ENCODE assay signal across 14 cellular contexts in genomic region chr12:30197392-30198047, GRCh38.
DNase-seq lines count a peak whose midpoint lies in the region; ATAC-seq, FAIRE-seq and TF ChIP-seq lines count a peak whose summit lies in the region.
"Had no signal": no experiment of that assay in that cellular context is flagged by ENCODE, and none has a peak within 500 bp of the region (broad histone marks: within the 10 kb centered on the region; RNA-seq: fewer than 3 reads in every experiment).

No MANE protein-coding gene starts in this region.

- no peak overlapping the region for H2AFZ ChIP-seq in mesenchymal stem cell (ENCODE audit: low read depth, low read length)

- DNase-seq in ELR (ENCODE audit: low read depth) = peak; percentile 1
- peak; percentile 58 for DNase-seq in astrocyte of the hippocampus (ENCODE audit: low read depth, low spot score)
- peak; percentile 80 for DNase-seq in mesenchymal stem cell
- no peak for DNase-seq in pancreas
- DNase-seq in urothelium cell line (ENCODE audit: low spot score) = no peak
- DNase-seq: activated CD4-positive, alpha-beta T cell treated with anti-CD3 and anti-CD28 coated beads, Interleukin-2, amount 10 ng/mL, durations not matched to agents 24 days and 14 days; gastrocnemius medialis; NCI-H1105 treated with DMSO at 0.1 percent for 48 hours; stimulated activated CD8-positive, alpha-beta memory T cell treated with anti-CD3 and anti-CD28 coated beads, Interleukin-4, amount 100 ng/mL, for 48 hours; T-cell had no signal

- peak; percentile 61 for ATAC-seq in HG02852 (IDR thresholded peaks at IDR 0.05; ENCODE audit: unreplicated experiment)
- ATAC-seq in pancreas = no peak
- ATAC-seq in HG03565 (IDR thresholded peaks at IDR 0.05; ENCODE audit: unreplicated experiment) = no peak
- ATAC-seq in HG02884 (IDR thresholded peaks at IDR 0.05; ENCODE audit: unreplicated experiment) = no peak
- ATAC-seq: gastrocnemius medialis, T-cell had no signal

- H2BK5ac ChIP-seq in mesenchymal stem cell (ENCODE audit: low read depth, low read length, poor library complexity, severe bottlenecking) = no peak overlapping the region

- H3K9me3 ChIP-seq in mesenchymal stem cell (ENCODE audit: control insufficient read depth, low read length) = no peaks in the 10 kb centered on the region
- no peaks in the 10 kb centered on the region for H3K9me3 ChIP-seq in pancreas
- H3K9me3 ChIP-seq: gastrocnemius medialis had no signal

- H3K36me3 ChIP-seq in mesenchymal stem cell (ENCODE audit: control insufficient read depth in 1 of 2, insufficient read depth in 2 of 2, low read depth in 1 of 2, low read length in 2 of 2) = no peaks in the 10 kb centered on the region
- H3K36me3 ChIP-seq in pancreas = no peaks in the 10 kb centered on the region
- H3K36me3 ChIP-seq: BLaER1 treated with 17β-estradiol and CSF1 and Interleukin-3, amounts not matched to agents 10 nM and 100 nM; gastrocnemius medialis had no signal

- H3K27me3 ChIP-seq in mesenchymal stem cell (ENCODE audit: control insufficient read depth in 1 of 2, insufficient read depth in 1 of 2, low read length in 2 of 2) (peaks cover 13 to 33% of the 10 kb centered on the region in 2 experiments), pancreas (peaks cover 0 to 4% (median 1%) of the 10 kb centered on the region in 4 donors)
- H3K27me3 ChIP-seq: BLaER1 treated with 17β-estradiol and CSF1 and Interleukin-3, amounts not matched to agents 10 nM and 100 nM had no signal

- H3K79me1 ChIP-seq in mesenchymal stem cell (replicated peaks; ENCODE audit: low read length, poor library complexity, severe bottlenecking) = no peaks in the 10 kb centered on the region

- H3K27ac ChIP-seq in mesenchymal stem cell (ENCODE audit: low read length, poor library complexity, severe bottlenecking) = no peak overlapping the region
- no peak overlapping the region for H3K27ac ChIP-seq in pancreas
- H3K27ac ChIP-seq: BLaER1 treated with 17β-estradiol and CSF1 and Interleukin-3, amounts not matched to agents 10 nM and 100 nM; gastrocnemius medialis had no signal

- no peak overlapping the region for H3K9ac ChIP-seq in mesenchymal stem cell (ENCODE audit: low read length)
- H3K9ac ChIP-seq: BLaER1 treated with 17β-estradiol and CSF1 and Interleukin-3, amounts not matched to agents 10 nM and 100 nM had no signal

- H3K4me2 ChIP-seq in mesenchymal stem cell (ENCODE audit: low read length, poor library complexity, severe bottlenecking) = no peak overlapping the region

- no peak overlapping the region for H3K23ac ChIP-seq in mesenchymal stem cell (ENCODE audit: low read length in 2 of 2)

- no peak overlapping the region for H3K4me3 ChIP-seq in mesenchymal stem cell (ENCODE audit: insufficient read depth in 1 of 2, low read depth in 1 of 2, low read length in 2 of 2)
- no peak overlapping the region for H3K4me3 ChIP-seq in pancreas
- H3K4me3 ChIP-seq: BLaER1 treated with 17β-estradiol and CSF1 and Interleukin-3, amounts not matched to agents 10 nM and 100 nM; gastrocnemius medialis had no signal

- H3K4me1 ChIP-seq in mesenchymal stem cell (ENCODE audit: control insufficient read depth, insufficient read depth, low read depth, low read length) = peaks cover 6% of the 10 kb centered on the region
- no peaks in the 10 kb centered on the region for H3K4me1 ChIP-seq in pancreas
- H3K4me1 ChIP-seq: gastrocnemius medialis had no signal

- intact Hi-C loops in pancreas (cut with DNase I) = no loop called here

- no peak overlapping the region for H4K91ac ChIP-seq in mesenchymal stem cell (ENCODE audit: low read length)

- H2BK12ac ChIP-seq in mesenchymal stem cell (ENCODE audit: low read length in 2 of 2) = peak overlapping the region in 1 of 2 experiments; percentile 54

- no peak overlapping the region for H2BK15ac ChIP-seq in mesenchymal stem cell (ENCODE audit: low read depth, poor library complexity, severe bottlenecking)

- 46% methylated on average over 5 of the region's 6 CpGs for WGBS in mesenchymal stem cell
- 60 to 61% methylated on average over 6 of the region's 6 CpGs for WGBS in pancreas, 2 donors

- H4K8ac ChIP-seq in mesenchymal stem cell (ENCODE audit: low read length) = no peak overlapping the region

- no peak for TF ChIP-seq CTCF in pancreas (IDR thresholded peaks at IDR 0.05)

- no peak overlapping the region for H2AK5ac ChIP-seq in mesenchymal stem cell (ENCODE audit: low read length, severe bottlenecking)

- FAIRE-seq in pancreas (lab: Jason Lieb, UNC) (no peak), urothelium cell line (lab: Jason Lieb, UNC) (no peak)

- no peak overlapping the region for H2BK120ac ChIP-seq in mesenchymal stem cell (ENCODE audit: low read depth, low read length)

- H3K14ac ChIP-seq in mesenchymal stem cell (ENCODE audit: low read length in 2 of 2) = peak overlapping the region in 1 of 2 experiments; percentile 84

- peak overlapping the region in 1 of 2 experiments; percentile 48 for H3K18ac ChIP-seq in mesenchymal stem cell (ENCODE audit: low read depth in 1 of 2, low read length in 2 of 2)

- H3K4ac ChIP-seq in mesenchymal stem cell (ENCODE audit: low read depth in 1 of 2, low read length in 2 of 2) = no peak overlapping the region

Comparison
In these comparisons a context has a peak if more than half of its experiments do, and no peak if none do; other contexts are left out.
1. DNase-seq: peak in ELR (single experiment), astrocyte of the hippocampus (single experiment) and mesenchymal stem cell (single experiment); none in pancreas (0 of 6) and urothelium cell line (single experiment).